Comparison of ENCODE assay signal across 22 cellular contexts in the genomic region with DNA sequence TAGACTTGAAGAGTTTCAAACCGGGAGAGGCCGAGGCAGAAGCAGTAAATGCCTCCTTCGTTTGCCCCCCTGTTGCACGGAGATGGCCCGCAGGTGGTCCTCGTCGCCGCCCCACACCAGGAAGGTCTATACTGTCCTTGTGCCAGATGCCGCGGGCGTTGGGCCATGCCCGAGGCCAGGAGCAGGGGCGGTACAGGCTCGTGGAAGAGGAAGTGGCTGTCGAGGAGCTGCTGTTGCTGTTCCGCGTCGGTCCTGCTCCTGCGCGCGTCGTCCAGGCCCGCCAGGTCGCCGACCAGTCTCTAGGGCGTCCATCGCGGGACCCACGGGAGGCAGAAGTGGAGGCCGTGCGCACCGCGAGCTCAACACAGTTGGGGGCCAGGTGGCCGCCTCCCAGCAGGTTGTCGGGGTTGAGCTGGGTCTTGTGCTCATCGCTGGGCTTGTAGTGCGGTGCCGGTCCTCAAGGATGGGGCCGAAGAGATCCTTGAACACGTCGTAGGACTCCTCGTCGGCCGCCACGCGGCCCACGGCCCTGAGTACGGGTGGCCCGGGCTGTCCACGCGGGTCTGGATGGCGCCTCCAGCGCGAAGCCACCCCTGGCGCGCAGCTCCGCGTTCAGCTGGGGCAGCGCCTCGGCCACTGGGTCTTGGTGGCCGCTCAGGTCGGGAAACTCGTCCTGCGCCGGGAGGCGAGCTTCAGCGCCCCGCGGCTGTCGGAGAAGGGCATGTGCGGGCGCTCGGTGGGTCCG. TPM values are rescaled to one million over a fixed set of nuclear protein-coding genes. Genes with fewer than 3 reads are reported as not detected.
A peak's percentile ranks its signal among the peaks of the same experiment; 100 is the strongest.
DNase-seq lines count a peak whose midpoint lies in the region; ATAC-seq, FAIRE-seq and TF ChIP-seq lines count a peak whose summit lies in the region.
"Had no signal": no experiment of that assay in that cellular context is flagged by ENCODE, and none has a peak within 500 bp of the region (broad histone marks: within the 10 kb centered on the region; RNA-seq: fewer than 3 reads in every experiment).

No MANE protein-coding gene starts in this region.

- no peak overlapping the region for H3K27ac ChIP-seq in left ventricle myocardium inferior (replicated peaks)
- H3K27ac ChIP-seq in endothelial cell of umbilical vein (ENCODE audit: insufficient read depth, low read depth, low read length), result no peak overlapping the region
- H3K27ac ChIP-seq in aorta (ENCODE audit: low read depth in 1 of 2, low read length in 2 of 2), result no peak overlapping the region
- H3K27ac ChIP-seq: brain microvascular endothelial cell, RWPE1, tibial nerve had no signal

- peaks cover 0 to 7% (median 0%) of the 10 kb centered on the region in 7 donors for H3K9me3 Mint-ChIP-seq in naive B cell

- ATAC-seq in Right ventricle myocardium superior (ENCODE audit: poor library complexity) (peak; percentile 48), naive B cell (ENCODE audit: low read depth in 2 of 2) (peak; percentile 52 to 60), aorta (ENCODE audit: low FRiP score) (peak; percentile 41), left colon (no peak), GM21529 (IDR thresholded peaks at IDR 0.05; ENCODE audit: unreplicated experiment) (no peak), GM21447 (IDR thresholded peaks at IDR 0.05; ENCODE audit: unreplicated experiment) (no peak)
- ATAC-seq: stimulated activated naive CD8-positive, alpha-beta T cell treated with anti-CD3 and anti-CD28 coated beads, Interleukin-15, Interleukin-2, amounts not matched to agents 100 U/mL and 50 U/mL, for 24 hours had no signal

- intact Hi-C loops in Right ventricle myocardium superior (cut with DNase I) (no loop called here), left ventricle myocardium inferior (cut with micrococcal nuclease) (no loop called here), endothelial cell of umbilical vein (cut with micrococcal nuclease) (no loop called here), aorta (cut with DNase I) (no loop called here), left colon (cut with DNase I, micrococcal nuclease) (no loop called here)

- H3K9ac ChIP-seq in endothelial cell of umbilical vein (replicated peaks; ENCODE audit: extremely low read depth, insufficient read depth, low read length), result no peak overlapping the region

- H3K27me3 Mint-ChIP-seq in naive B cell, result peaks cover 0 to 11% (median 4%) of the 10 kb centered on the region in 3 donors

- POLR2A ChIA-PET in endothelial cell of umbilical vein (lab: Charles Lee), result no interaction called here

- H3K27me3 ChIP-seq in left ventricle myocardium inferior (ENCODE audit: low read depth) (peaks cover 41% of the 10 kb centered on the region), endothelial cell of umbilical vein (ENCODE audit: control insufficient read depth in 2 of 2, insufficient read depth in 2 of 2, low read length in 2 of 2) (peaks cover 5 to 8% of the 10 kb centered on the region in 2 experiments), aorta (ENCODE audit: control insufficient read depth in 1 of 2, insufficient read depth in 2 of 2, low read length in 1 of 2) (peaks cover 0 to 2% of the 10 kb centered on the region in 2 donors)
- H3K27me3 ChIP-seq: brain microvascular endothelial cell had no signal

- no TSS peak for BruUV-seq in endothelial cell of umbilical vein (replicated peaks; lab: Mats Ljungman, UMichigan)

- DNase-seq in Right ventricle myocardium superior, result no peak
- DNase-seq in left ventricle myocardium inferior, result no peak
- no peak for DNase-seq in endothelial cell of umbilical vein (ENCODE audit: low read depth, low spot score)
- no peak for DNase-seq in naive B cell
- DNase-seq in aorta, result no peak
- DNase-seq in left colon, result no peak
- DNase-seq: activated CD4-positive, alpha-beta T cell treated with anti-CD3 and anti-CD28 coated beads, Interleukin-2, amount 50 U/mL, for 48 hours; activated CD4-positive, CD25-positive, alpha-beta regulatory T cell; Caco-2; NCI-H1092; NCI-H187 treated with DMSO at 0.1 percent for 48 hours; NCI-H526 treated with DMSO at 0.1 percent for 48 hours; small intestine; stimulated activated CD4-positive, alpha-beta T cell treated with anti-CD3 and anti-CD28 coated beads, Interleukin-2, amount 100 ng/mL, for 48 hours; stimulated activated naive CD8-positive, alpha-beta T cell treated with anti-CD3 and anti-CD28 coated beads, Interleukin-15, Interleukin-2, amounts not matched to agents 100 U/mL and 50 U/mL, for 24 hours had no signal

- H4K20me1 ChIP-seq in endothelial cell of umbilical vein (replicated peaks; ENCODE audit: control insufficient read depth, extremely low read depth, insufficient read depth, low read length), result no peaks in the 10 kb centered on the region

- WGBS in aorta, 2 donors, result 33 to 40% methylated on average over 68 to 74 of the region's 74 CpGs

- H3K9me3 ChIP-seq in left ventricle myocardium inferior (replicated peaks), result peaks cover 12% of the 10 kb centered on the region
- no peaks in the 10 kb centered on the region for H3K9me3 ChIP-seq in endothelial cell of umbilical vein (replicated peaks; ENCODE audit: control insufficient read depth, insufficient read depth, low read length)
- H3K9me3 ChIP-seq in aorta (ENCODE audit: control insufficient read depth, low read length), result no peaks in the 10 kb centered on the region
- H3K9me3 ChIP-seq: Caco-2 had no signal

- FAIRE-seq in endothelial cell of umbilical vein (lab: Jason Lieb, UNC), result no peak
- FAIRE-seq: A204.1, small intestine had no signal

- no peaks in the 10 kb centered on the region for H3K4me1 ChIP-seq in left ventricle myocardium inferior
- H3K4me1 ChIP-seq in endothelial cell of umbilical vein (ENCODE audit: control insufficient read depth, extremely low read depth, insufficient read depth, low read length), result no peaks in the 10 kb centered on the region
- H3K4me1 ChIP-seq in aorta (ENCODE audit: control insufficient read depth in 1 of 2, insufficient read depth in 2 of 2, low read length in 2 of 2), result no peaks in the 10 kb centered on the region
- H3K4me1 ChIP-seq: Caco-2, tibial nerve had no signal

- dilution Hi-C loops in endothelial cell of umbilical vein (cut with MboI; ENCODE audit: extremely low pct_ligation_motif_present, low sequenced_read_pairs), result no loop called here

- TF ChIP-seq CTCF in left ventricle myocardium inferior (IDR thresholded peaks at IDR 0.05; ENCODE audit: borderline replicate concordance) (no peak), endothelial cell of umbilical vein (IDR thresholded peaks at IDR 0.05; ENCODE audit: extremely low read depth in 1 of 2, insufficient read depth in 1 of 2, low read depth in 1 of 2, low read length in 2 of 2) (no peak)

- H3K79me2 ChIP-seq in endothelial cell of umbilical vein (ENCODE audit: control insufficient read depth, insufficient read depth, low read length), result no peaks in the 10 kb centered on the region

- CTCF ChIA-PET in endothelial cell of umbilical vein (lab: Charles Lee), result interaction anchor here (0.7 to 1.8 kb wide), 4 partner anchors 10 to 43 kb away, joined by 3 to 6 read pairs (median 4); no protein-coding TSS in a partner anchor

- H3K4me3 ChIP-seq in left ventricle myocardium inferior, result no peak overlapping the region
- no peak overlapping the region for H3K4me3 ChIP-seq in endothelial cell of umbilical vein (replicated peaks in 1 of 3; ENCODE audit: insufficient read depth in 1 of 3, low read depth in 1 of 3, low read length in 3 of 3)
- no peak overlapping the region for H3K4me3 ChIP-seq in aorta (ENCODE audit: low read length in 2 of 2)
- H3K4me3 ChIP-seq: tibial nerve had no signal

- H3K4me2 ChIP-seq in endothelial cell of umbilical vein (ENCODE audit: insufficient read depth, low read length), result peak overlapping the region; percentile 9

- peak overlapping the region; percentile 39 for H2AFZ ChIP-seq in endothelial cell of umbilical vein (ENCODE audit: low read depth, low read length)

- peak overlapping the region in 1 of 6 donors; percentile 21 for H3K27ac Mint-ChIP-seq in naive B cell

- TF ChIP-seq POLR2A in endothelial cell of umbilical vein (IDR thresholded peaks at IDR 0.05; ENCODE audit: low read depth, low read length), result no peak

- no peaks in the 10 kb centered on the region for H3K9me1 ChIP-seq in endothelial cell of umbilical vein (replicated peaks; ENCODE audit: control insufficient read depth, extremely low read depth, insufficient read depth, low read length)

- H3K36me3 ChIP-seq in left ventricle myocardium inferior, result no peaks in the 10 kb centered on the region
- H3K36me3 ChIP-seq in endothelial cell of umbilical vein (ENCODE audit: control insufficient read depth in 2 of 2, extremely low read depth in 1 of 2, insufficient read depth in 2 of 2, low read length in 2 of 2), result no peaks in the 10 kb centered on the region
- no peaks in the 10 kb centered on the region for H3K36me3 ChIP-seq in aorta (ENCODE audit: control insufficient read depth in 1 of 2, insufficient read depth in 2 of 2, low read length in 1 of 2)
- H3K36me3 ChIP-seq: brain microvascular endothelial cell, tibial nerve had no signal

- peaks cover 0 to 4% (median 0%) of the 10 kb centered on the region in 3 donors for H3K4me1 Mint-ChIP-seq in naive B cell
- H3K4me1 Mint-ChIP-seq: neural crest cell had no signal

- peak overlapping the region in 7 of 8 donors; percentile 43 to 82 (median 60) for H3K4me3 Mint-ChIP-seq in naive B cell
- H3K4me3 Mint-ChIP-seq: neural crest cell had no signal

- H3K36me3 Mint-ChIP-seq in naive B cell, result peaks cover 0 to 4% of the 10 kb centered on the region in 2 donors

RNA-seq across cellular contexts. Expression of a gene that starts 13.1 kb away (rescaled TPM):
- 12.9 TPM for total RNA-seq in Right ventricle myocardium superior
- total RNA-seq in left ventricle myocardium inferior, result 12.5 TPM
- total RNA-seq in endothelial cell of umbilical vein, result 8.5 and 11.1 TPM in 2 replicates
- 1.6 and 2.4 TPM in 2 replicates for polyA plus RNA-seq in endothelial cell of umbilical vein
- 3.5 and 3.8 TPM in 2 replicates for polyA plus RNA-seq in endothelial cell of umbilical vein (2011; cell fraction: cytosol; rRNA removed)
- polyA plus RNA-seq in endothelial cell of umbilical vein (2011; cell fraction: nucleus; rRNA removed), result 1.7 and 2.8 TPM in 2 replicates
- 8.7 and 10.6 TPM in 2 replicates for polyA plus RNA-seq in endothelial cell of umbilical vein (2012)
- polyA minus RNA-seq in endothelial cell of umbilical vein, result 3.9 and 4.1 TPM in 2 replicates
- 4.5 TPM for polyA minus RNA-seq in endothelial cell of umbilical vein (2011; cell fraction: cytosol; rRNA and poly(A)+ RNA removed)
- polyA minus RNA-seq in endothelial cell of umbilical vein (2011; cell fraction: nucleus; rRNA and poly(A)+ RNA removed), result 3.2 and 3.3 TPM in 2 replicates
- polyA plus RNA-seq in naive B cell (ENCODE audit: low read depth in 6 of 6), result 10 to 100 TPM in 5 of 6 donors, 1 to 10 TPM in 1; 9.2 to 13.9 (median 11.9) TPM
- total RNA-seq in aorta, result 1 to 10 TPM; 5.6 to 8.8 TPM
- 1 to 10 TPM; 5.6 to 8.0 TPM for polyA plus RNA-seq in aorta
- 1 to 10 TPM; 6.1 to 7.6 TPM for total RNA-seq in left colon

RNA-seq across cellular contexts. Expression of a gene that starts 40.1 kb away (rescaled TPM):
- total RNA-seq in Right ventricle myocardium superior (22.9 TPM), left ventricle myocardium inferior (17.8 TPM), endothelial cell of umbilical vein (16.1 and 17.9 TPM in 2 replicates), aorta (1 to 10 TPM; 1.8 to 5.1 TPM), left colon (10 to 100 TPM; 26.8 to 32.1 TPM)
- polyA plus RNA-seq in endothelial cell of umbilical vein (10.8 and 13.1 TPM in 2 replicates), naive B cell (ENCODE audit: low read depth in 6 of 6) (1 to 10 TPM; 1.4 to 3.5 (median 1.8) TPM), aorta (1 to 10 TPM; 1.3 to 2.3 TPM)
- 11.8 and 14.4 TPM in 2 replicates for polyA plus RNA-seq in endothelial cell of umbilical vein (2011; cell fraction: cytosol; rRNA removed)
- 12.3 and 18.4 TPM in 2 replicates for polyA plus RNA-seq in endothelial cell of umbilical vein (2011; cell fraction: nucleus; rRNA removed)
- 14.7 and 20.8 TPM in 2 replicates for polyA plus RNA-seq in endothelial cell of umbilical vein (2012)
- polyA minus RNA-seq in endothelial cell of umbilical vein, result 14.4 and 17.9 TPM in 2 replicates
- 16.6 TPM for polyA minus RNA-seq in endothelial cell of umbilical vein (2011; cell fraction: cytosol; rRNA and poly(A)+ RNA removed)
- 7.0 and 8.6 TPM in 2 replicates for polyA minus RNA-seq in endothelial cell of umbilical vein (2011; cell fraction: nucleus; rRNA and poly(A)+ RNA removed)

Comparison
In these comparisons a context has a peak if more than half of its experiments do, and no peak if none do; other contexts are left out.
1. ATAC-seq: peak in Right ventricle myocardium superior (single experiment), naive B cell (2 of 2) and aorta (single experiment); none in left colon (single experiment), GM21529 (single experiment) and GM21447 (single experiment).